Comparison of ENCODE assay signal across 20 cellular contexts in genomic region chr9:134917431-134918373, GRCh38. TPM values are rescaled to one million over a fixed set of nuclear protein-coding genes. Genes with fewer than 3 reads are reported as not detected.
A peak's percentile ranks its signal among the peaks of the same experiment; 100 is the strongest.
DNase-seq lines count a peak whose midpoint lies in the region; ATAC-seq and TF ChIP-seq lines count a peak whose summit lies in the region.
"Had no signal": no experiment of that assay in that cellular context is flagged by ENCODE, and none has a peak within 500 bp of the region (broad histone marks: within the 10 kb centered on the region; RNA-seq: fewer than 3 reads in every experiment).

Gene FCN1 (minus strand): TSS chr9:134917912. CDS start chr9:134917871, 41 bp downstream.

- DNase-seq in cardiac septum (ENCODE audit: low spot score), result peak; percentile 76
- DNase-seq in left ventricle myocardium inferior, result no peak
- DNase-seq in chondrocyte (ENCODE audit: low spot score), result peak; percentile 70
- no peak for DNase-seq in cerebellum (ENCODE audit: low spot score)
- no peak for DNase-seq in smooth muscle cell (lab: John Stamatoyannopoulos, UW; ENCODE audit: unreplicated experiment)
- no peak for DNase-seq in T-helper 1 cell
- DNase-seq: activated B cell treated with CpG ODN at 0.5 μM for 24 hours; activated CD8-positive, alpha-beta memory T cell treated with anti-CD3 and anti-CD28 coated beads for 24 hours; anterior cingulate cortex; cerebellar nuclear complex; DND-41; Karpas-422; NCI-H1436 treated with DMSO at 0.1 percent for 48 hours; NCI-H2227 treated with DMSO at 0.1 percent for 48 hours; NK-92 treated with Interleukin-12 subunit alpha and Interleukin-12 subunit beta, amount 100 ng/mL, for 24 hours had no signal

- ATAC-seq in HG03025 (IDR thresholded peaks at IDR 0.05; ENCODE audit: low FRiP score, unreplicated experiment), result no peak
- ATAC-seq: A549; CD8-positive, alpha-beta T cell had no signal

- peaks cover 48% of the 10 kb centered on the region for H3K27me3 ChIP-seq in left ventricle myocardium inferior (ENCODE audit: low read depth)
- H3K27me3 ChIP-seq in mononuclear cell (ENCODE audit: insufficient read depth, low read length), result no peaks in the 10 kb centered on the region
- peaks cover 4% of the 10 kb centered on the region for H3K27me3 ChIP-seq in smooth muscle cell (ENCODE audit: low read depth)

- H3K4me1 Mint-ChIP-seq in chondrocyte (ENCODE audit: low read depth), result no peaks in the 10 kb centered on the region

- no peak within 1 kb of the TSS for H3K27ac ChIP-seq in left ventricle myocardium inferior (replicated peaks)
- H3K27ac ChIP-seq in smooth muscle cell (ENCODE audit: low read depth), result no peak within 1 kb of the TSS
- H3K27ac ChIP-seq: A549 had no signal

- WGBS in smooth muscle cell (ENCODE audit: low lambda C conversion rate), result 85% methylated on average over 11 of the region's 11 CpGs

- H3K4me3 ChIP-seq in left ventricle myocardium inferior (no peak within 1 kb of the TSS), mononuclear cell (ENCODE audit: low read length) (peak within 1 kb of the TSS; percentile 65), smooth muscle cell (no peak within 1 kb of the TSS)
- H3K4me3 ChIP-seq: A549 had no signal

- intact Hi-C loops in cardiac septum (cut with DNase I) (no loop called here), left ventricle myocardium inferior (cut with micrococcal nuclease) (no loop called here)

- no peak within 1 kb of the TSS for H3K4me3 Mint-ChIP-seq in chondrocyte (ENCODE audit: unreplicated experiment)
- H3K4me3 Mint-ChIP-seq: activated B cell treated with CpG ODN at 0.5 μM for 24 hours; CD8-positive, alpha-beta T cell; T-helper 1 cell treated with Interleukin-12 subunit alpha and Interleukin-12 subunit beta and Interleukin-4 antibody, amounts not matched to agents 30 μg/mL and 1 μg/mL, for 36 hours had no signal

- H3K36me3 Mint-ChIP-seq in chondrocyte (ENCODE audit: low read depth), result peaks cover 3% of the 10 kb centered on the region
- H3K36me3 Mint-ChIP-seq: CD8-positive, alpha-beta T cell had no signal

- H3K9me3 ChIP-seq in left ventricle myocardium inferior (replicated peaks) (peaks cover 22% of the 10 kb centered on the region), mononuclear cell (ENCODE audit: low read depth, low read length) (peaks cover 4% of the 10 kb centered on the region), smooth muscle cell (replicated peaks; ENCODE audit: low read depth) (no peaks in the 10 kb centered on the region)

- H3K79me2 ChIP-seq in smooth muscle cell (ENCODE audit: low read depth), result no peaks in the 10 kb centered on the region

- H3K9ac ChIP-seq in smooth muscle cell (ENCODE audit: low read depth), result no peak within 1 kb of the TSS

- H4K20me1 ChIP-seq in smooth muscle cell (ENCODE audit: low read depth), result no peaks in the 10 kb centered on the region

- no peaks in the 10 kb centered on the region for H3F3A ChIP-seq in smooth muscle cell (ENCODE audit: low read depth)

- peaks cover 18% of the 10 kb centered on the region for H3K9me3 Mint-ChIP-seq in chondrocyte (ENCODE audit: low read depth)

- no peak within 1 kb of the TSS for H3K27ac Mint-ChIP-seq in chondrocyte (ENCODE audit: unreplicated experiment)
- H3K27ac Mint-ChIP-seq: activated B cell treated with CpG ODN at 0.5 μM for 24 hours; CD8-positive, alpha-beta T cell; T-helper 1 cell treated with Interleukin-12 subunit alpha and Interleukin-12 subunit beta and Interleukin-4 antibody, amounts not matched to agents 30 μg/mL and 1 μg/mL, for 36 hours had no signal

- H3K4me1 ChIP-seq in left ventricle myocardium inferior, result no peaks in the 10 kb centered on the region
- peaks cover 67% of the 10 kb centered on the region for H3K4me1 ChIP-seq in mononuclear cell (ENCODE audit: insufficient read depth, low read length)
- no peaks in the 10 kb centered on the region for H3K4me1 ChIP-seq in smooth muscle cell (ENCODE audit: low read depth)
- H3K4me1 ChIP-seq: A549 had no signal

- H2AFZ ChIP-seq in smooth muscle cell (ENCODE audit: low read depth), result no peak within 1 kb of the TSS

- no peak within 1 kb of the TSS for H3K4me2 ChIP-seq in smooth muscle cell
- H3K4me2 ChIP-seq: A549 had no signal

- H3K36me3 ChIP-seq in left ventricle myocardium inferior, result no peaks in the 10 kb centered on the region
- no peaks in the 10 kb centered on the region for H3K36me3 ChIP-seq in smooth muscle cell (ENCODE audit: low read depth)

- H3K27me3 Mint-ChIP-seq in chondrocyte (ENCODE audit: low read depth), result peaks cover 21% of the 10 kb centered on the region

- TF ChIP-seq CTCF in left ventricle myocardium inferior (IDR thresholded peaks at IDR 0.05; ENCODE audit: borderline replicate concordance) (no peak), chondrocyte (IDR thresholded peaks at IDR 0.05) (no peak), smooth muscle cell (IDR thresholded peaks at IDR 0.05; ENCODE audit: borderline replicate concordance, insufficient read depth, poor library complexity, severe bottlenecking) (no peak)

RNA-seq across cellular contexts. Expression of gene FCN1, which starts in this region (rescaled TPM):
- total RNA-seq in cardiac septum, result 5.3 TPM
- 2.9 TPM for total RNA-seq in left ventricle myocardium inferior
- not detected in 3 replicates for total RNA-seq in chondrocyte
- total RNA-seq in mononuclear cell, result 1,156 TPM
- 0.27 TPM for total RNA-seq in cerebellum
- not detected in 2 replicates for total RNA-seq in smooth muscle cell
- 0.13 TPM in 1 of 2 replicates, not detected in the other for polyA plus RNA-seq in smooth muscle cell
- polyA plus RNA-seq: A549 had no signal

Comparison
In these comparisons a context has a peak if more than half of its experiments do, and no peak if none do; other contexts are left out.
1. RNA of gene FCN1 (total RNA-seq): 1,156 TPM in mononuclear cell (single experiment); 5.3 TPM in cardiac septum (single experiment), 2.9 TPM in left ventricle myocardium inferior (single experiment), 0.27 TPM in cerebellum (single experiment), not detected in chondrocyte and not detected in smooth muscle cell; every median in the first group is over 100 times any median in the second.
2. Peak in DNase-seq in chondrocyte; RNA of the gene not detected or under 1 TPM.